In genomic region chr4:1153567-1154090, GRCh38 we compare ENCODE assay signal across 33 cellular contexts.
"Had no signal": no experiment of that assay in that cellular context is flagged by ENCODE, and none has a peak within 500 bp of the region (broad histone marks: within the 10 kb centered on the region; RNA-seq: fewer than 3 reads in every experiment).

No MANE protein-coding gene starts in this region.

- H3K27me3 ChIP-seq: adrenal gland had no signal

- H3K9me3 Mint-ChIP-seq: central memory CD8-positive, alpha-beta T cell; effector memory CD8-positive, alpha-beta T cell had no signal

- H3K4me1 Mint-ChIP-seq: activated CD4-positive, alpha-beta T cell treated with anti-CD3 and anti-CD28 coated beads for 36 hours; activated CD4-positive, alpha-beta T cell treated with anti-CD3 and anti-CD28 coated beads, Interleukin-2, amount 10 ng/mL, durations not matched to agents 24 days and 14 days; activated CD8-positive, alpha-beta memory T cell treated with anti-CD3 and anti-CD28 coated beads, Interleukin-2, amount 10 ng/mL, durations not matched to agents 7 days and 5 days; activated naive CD4-positive, alpha-beta T cell treated with anti-CD3 and anti-CD28 coated beads, Interleukin-2, amount 50 U/mL, for 24 hours; activated naive CD8-positive, alpha-beta T cell treated with anti-CD3 and anti-CD28 coated beads for 36 hours; activated naive CD8-positive, alpha-beta T cell treated with anti-CD3 and anti-CD28 coated beads, Interleukin-2, amount 50 U/mL, for 24 hours; central memory CD8-positive, alpha-beta T cell; T-cell had no signal

- H3K4me3 Mint-ChIP-seq: activated CD4-positive, alpha-beta memory T cell treated with anti-CD3 and anti-CD28 coated beads for 36 hours; activated CD4-positive, alpha-beta T cell treated with anti-CD3 and anti-CD28 coated beads for 36 hours; activated CD4-positive, alpha-beta T cell treated with anti-CD3 and anti-CD28 coated beads, Interleukin-2, amount 10 ng/mL, durations not matched to agents 24 days and 14 days; activated CD8-positive, alpha-beta memory T cell treated with anti-CD3 and anti-CD28 coated beads, Interleukin-2, amount 10 ng/mL, durations not matched to agents 7 days and 5 days; activated CD8-positive, alpha-beta T cell treated with anti-CD3 and anti-CD28 coated beads, Interleukin-2, amount 10 ng/mL, durations not matched to agents 7 days and 5 days; activated naive CD4-positive, alpha-beta T cell treated with anti-CD3 and anti-CD28 coated beads for 36 hours; activated naive CD4-positive, alpha-beta T cell treated with anti-CD3 and anti-CD28 coated beads, Interleukin-2, amount 50 U/mL, for 24 hours; activated naive CD8-positive, alpha-beta T cell treated with anti-CD3 and anti-CD28 coated beads for 36 hours; activated naive CD8-positive, alpha-beta T cell treated with anti-CD3 and anti-CD28 coated beads, Interleukin-2, amount 50 U/mL, for 24 hours; activated T-helper 1 cell treated with anti-CD3 and anti-CD28 coated beads, Interleukin-12 subunit alpha, Interleukin-12 subunit beta, Interleukin-2, Interleukin-4 antibody, amounts not matched to agents 30 ng/mL and 10 ng/mL and 1 ng/mL, durations not matched to agents 14 hours and 24 hours and 36 hours; central memory CD8-positive, alpha-beta T cell; effector memory CD8-positive, alpha-beta T cell; T-cell; T-helper 1 cell treated with Interleukin-12 subunit alpha and Interleukin-12 subunit beta and Interleukin-4 antibody, amounts not matched to agents 30 μg/mL and 1 μg/mL, for 36 hours had no signal

- ATAC-seq: activated CD4-positive, alpha-beta T cell treated with anti-CD3 and anti-CD28 coated beads for 36 hours; activated CD8-positive, alpha-beta memory T cell treated with anti-CD3 and anti-CD28 coated beads, Interleukin-2, amount 10 ng/mL, durations not matched to agents 7 days and 5 days; activated CD8-positive, alpha-beta T cell treated with anti-CD3 and anti-CD28 coated beads, Interleukin-2, amount 10 ng/mL, durations not matched to agents 7 days and 5 days; activated naive CD8-positive, alpha-beta T cell treated with anti-CD3 and anti-CD28 coated beads, Interleukin-2, amount 50 U/mL, for 24 hours; effector memory CD8-positive, alpha-beta T cell; T-cell had no signal

- H3K27ac Mint-ChIP-seq: activated CD4-positive, alpha-beta memory T cell treated with anti-CD3 and anti-CD28 coated beads for 36 hours; activated CD4-positive, alpha-beta T cell treated with anti-CD3 and anti-CD28 coated beads for 36 hours; activated CD4-positive, alpha-beta T cell treated with anti-CD3 and anti-CD28 coated beads, Interleukin-2, amount 10 ng/mL, durations not matched to agents 24 days and 14 days; activated CD8-positive, alpha-beta memory T cell treated with anti-CD3 and anti-CD28 coated beads, Interleukin-2, amount 10 ng/mL, durations not matched to agents 7 days and 5 days; activated CD8-positive, alpha-beta T cell treated with anti-CD3 and anti-CD28 coated beads, Interleukin-2, amount 10 ng/mL, durations not matched to agents 7 days and 5 days; activated naive CD4-positive, alpha-beta T cell treated with anti-CD3 and anti-CD28 coated beads for 36 hours; activated naive CD4-positive, alpha-beta T cell treated with anti-CD3 and anti-CD28 coated beads, Interleukin-2, amount 50 U/mL, for 24 hours; activated naive CD8-positive, alpha-beta T cell treated with anti-CD3 and anti-CD28 coated beads for 36 hours; activated naive CD8-positive, alpha-beta T cell treated with anti-CD3 and anti-CD28 coated beads, Interleukin-2, amount 50 U/mL, for 24 hours; activated T-helper 1 cell treated with anti-CD3 and anti-CD28 coated beads, Interleukin-12 subunit alpha, Interleukin-12 subunit beta, Interleukin-2, Interleukin-4 antibody, amounts not matched to agents 30 ng/mL and 10 ng/mL and 1 ng/mL, durations not matched to agents 14 hours and 24 hours and 36 hours; activated T-helper 2 cell treated with anti-CD3 and anti-CD28 coated beads, Interferon-gamma antibody, Interleukin-2, Interleukin-4, amounts not matched to agents 10 μg/mL and 5 μg/mL and 100 μg/mL, durations not matched to agents 14 hours and 24 hours and 36 hours; T-helper 1 cell treated with Interleukin-12 subunit alpha and Interleukin-12 subunit beta and Interleukin-4 antibody, amounts not matched to agents 30 μg/mL and 1 μg/mL, for 36 hours had no signal

- H3K36me3 Mint-ChIP-seq: activated CD4-positive, alpha-beta memory T cell treated with anti-CD3 and anti-CD28 coated beads for 36 hours; activated naive CD4-positive, alpha-beta T cell treated with anti-CD3 and anti-CD28 coated beads, Interleukin-2, amount 50 U/mL, for 24 hours; T-cell had no signal

- H3K27ac ChIP-seq: adrenal gland, brain microvascular endothelial cell, esophagus muscularis mucosa, gastroesophageal sphincter, heart right ventricle had no signal

- DNase-seq: activated CD4-positive, alpha-beta memory T cell treated with anti-CD3 and anti-CD28 coated beads for 36 hours; activated CD4-positive, alpha-beta T cell treated with anti-CD3 and anti-CD28 coated beads for 36 hours; activated CD4-positive, alpha-beta T cell treated with anti-CD3 and anti-CD28 coated beads, Interleukin-2, amount 10 ng/mL, durations not matched to agents 24 days and 14 days; activated CD4-positive, CD25-positive, alpha-beta regulatory T cell; activated CD4-positive, CD25-positive, alpha-beta regulatory T cell treated with anti-CD3 and anti-CD28 coated beads, Interleukin-2, amount 50 U/mL, for 72 hours; activated CD8-positive, alpha-beta memory T cell treated with anti-CD3 and anti-CD28 coated beads, Interleukin-2, amount 50 U/mL, for 4 hours; activated CD8-positive, alpha-beta T cell treated with anti-CD3 and anti-CD28 coated beads, Interleukin-2, amount 10 ng/mL, durations not matched to agents 7 days and 5 days; activated effector memory CD4-positive, alpha-beta T cell treated with anti-CD3 and anti-CD28 coated beads, Interleukin-2, amount 50 U/mL, for 16 hours; activated naive CD4-positive, alpha-beta T cell treated with anti-CD3 and anti-CD28 coated beads for 36 hours; activated naive CD8-positive, alpha-beta T cell treated with anti-CD3 and anti-CD28 coated beads for 36 hours; activated naive CD8-positive, alpha-beta T cell treated with anti-CD3 and anti-CD28 coated beads, Interleukin-2, amount 50 U/mL, for 24 hours; activated T-cell treated with anti-CD3 and anti-CD28 coated beads, Interleukin-2, amount 50 U/mL, for 1 hour; activated T-cell treated with anti-CD3 and anti-CD28 coated beads, Interleukin-2, amount 50 U/mL, for 48 hours; amygdala; cortex of kidney; dermis blood vessel endothelial cell; effector CD4-positive, alpha-beta T cell; effector memory CD8-positive, alpha-beta T cell; erythroblast; heart right ventricle; T-cell; T-helper 9 cell had no signal

- FAIRE-seq: colon had no signal

- H3K4me3 ChIP-seq: adrenal gland, esophagus muscularis mucosa, gastroesophageal sphincter had no signal

- H3K36me3 ChIP-seq: adrenal gland, brain microvascular endothelial cell, esophagus muscularis mucosa, gastroesophageal sphincter, heart right ventricle had no signal

- H3K4me1 ChIP-seq: adrenal gland had no signal
